ENCODE assay signal across 1 cellular context in genomic region chr19:47230122-47230920, GRCh38.
A peak's percentile ranks its signal among the peaks of the same experiment; 100 is the strongest.
TF ChIP-seq lines count a peak whose summit lies in the region.

No MANE protein-coding gene starts in this region.

TF ChIP-seq in K562, 482 proteins besides CTCF, POLR2A, EP300 and RAD21 (continued from another document and continues in another):
- no peak for TF ChIP-seq ZNF318 (IDR thresholded peaks at IDR 0.05; ENCODE audit: borderline replicate concordance in 1 of 2, low read depth in 1 of 2)
- no peak for TF ChIP-seq ZNF277 (CRISPR knock-in tag; IDR thresholded peaks at IDR 0.05; ENCODE audit: borderline replicate concordance)
- no peak for TF ChIP-seq E2F1 (CRISPR knock-in tag; IDR thresholded peaks at IDR 0.05)
- no peak for TF ChIP-seq MCM3 (IDR thresholded peaks at IDR 0.05)
- TF ChIP-seq SUPT5H (IDR thresholded peaks at IDR 0.05), result peak; percentile 10; the same call in 1 of the 2 replicates
- no peak for TF ChIP-seq TFE3 (CRISPR knock-in tag; IDR thresholded peaks at IDR 0.05)
- TF ChIP-seq MTA3 (IDR thresholded peaks at IDR 0.05; ENCODE audit: borderline replicate concordance), result no peak; the same call in 1 of the 2 replicates
- TF ChIP-seq ZNF324 (CRISPR knock-in tag; IDR thresholded peaks at IDR 0.05), result no peak
- TF ChIP-seq RREB1 (CRISPR knock-in tag; IDR thresholded peaks at IDR 0.05), result no peak
- TF ChIP-seq ZFP30 (CRISPR knock-in tag; IDR thresholded peaks at IDR 0.05; ENCODE audit: borderline replicate concordance), result no peak
- TF ChIP-seq NKRF (IDR thresholded peaks at IDR 0.05; ENCODE audit: borderline replicate concordance), result peak; percentile 94
- no peak for TF ChIP-seq NRF1 (conservative IDR thresholded peaks at IDR 0.05 in 1 of 2, IDR thresholded peaks at IDR 0.05 in 1 of 2)
- no peak for TF ChIP-seq SNIP1 (IDR thresholded peaks at IDR 0.05; ENCODE audit: low read depth)
- TF ChIP-seq MTF1 (CRISPR knock-in tag; IDR thresholded peaks at IDR 0.05; ENCODE audit: borderline replicate concordance), result no peak
- TF ChIP-seq PHF21A (IDR thresholded peaks at IDR 0.05; ENCODE audit: borderline replicate concordance, low read depth), result no peak
- TF ChIP-seq ARID2 (IDR thresholded peaks at IDR 0.05), result no peak
- no peak for TF ChIP-seq TBP (optimal IDR thresholded peaks at IDR 0.05; ENCODE audit: low read depth, low read length)
- 0 out of 2 replicates have a peak, but pooled peaks have one; percentile 68 for TF ChIP-seq NR1H2 (CRISPR knock-in tag; IDR thresholded peaks at IDR 0.05)
- no peak for TF ChIP-seq THRAP3 (IDR thresholded peaks at IDR 0.05; ENCODE audit: borderline replicate concordance)
- no peak for TF ChIP-seq RNF219 (CRISPR knock-in tag; IDR thresholded peaks at IDR 0.05)
- no peak for TF ChIP-seq TRIM28 (IDR thresholded peaks at IDR 0.05)
- peak; percentile 56 to 82; a peak in 3 of 4 replicates for TF ChIP-seq FOXA3 (CRISPR knock-in tag; conservative IDR thresholded peaks at IDR 0.05 in 1 of 2, IDR thresholded peaks at IDR 0.05 in 1 of 2)
- peak; percentile 65 for TF ChIP-seq ETS1 (conservative IDR thresholded peaks at IDR 0.05; ENCODE audit: control insufficient read depth, low read depth, low read length)
- TF ChIP-seq NCOA2 (IDR thresholded peaks at IDR 0.05; ENCODE audit: partially characterized antibody in 2 of 2), result no peak
- no peak for TF ChIP-seq WHSC1 (IDR thresholded peaks at IDR 0.05; ENCODE audit: low read length)
- peak; percentile 60; the same call in 1 of the 2 replicates for TF ChIP-seq CTBP1 (IDR thresholded peaks at IDR 0.05; ENCODE audit: borderline replicate concordance)
